25 cellular contexts compared by ENCODE assay signal in the genomic region with DNA sequence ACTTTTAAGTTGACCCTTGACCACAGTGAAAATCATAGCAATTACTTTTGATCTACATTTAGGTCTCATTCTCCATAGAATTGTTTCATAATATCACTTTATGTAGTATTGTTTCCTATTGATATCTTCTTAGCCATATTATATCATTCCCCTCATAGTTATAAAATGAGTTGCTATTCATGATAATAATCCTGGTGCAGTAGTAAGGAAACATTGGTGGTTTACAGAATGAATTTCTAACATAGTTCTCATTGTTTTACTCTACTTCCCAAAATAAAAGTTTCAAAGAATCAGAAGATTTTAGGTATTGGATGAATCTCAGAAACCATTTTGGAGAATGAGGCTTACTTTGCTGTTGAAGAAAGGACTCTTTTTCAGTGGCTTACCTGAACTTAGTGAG.
"Had no signal": no experiment of that assay in that cellular context is flagged by ENCODE, and none has a peak within 500 bp of the region (broad histone marks: within the 10 kb centered on the region; RNA-seq: fewer than 3 reads in every experiment).

No MANE protein-coding gene starts in this region.

- H3K4me2 ChIP-seq: hepatocyte, neural progenitor cell had no signal

- H2AFZ ChIP-seq: hepatocyte, neural progenitor cell, parathyroid adenoma had no signal

- H3K27me3 ChIP-seq: colonic mucosa, esophagus squamous epithelium, foreskin keratinocyte, hepatocyte, neural progenitor cell, right lobe of liver, spleen, testis, tibial nerve had no signal

- H3K79me2 ChIP-seq: hepatocyte had no signal

- H3K9ac ChIP-seq: neural progenitor cell, parathyroid adenoma had no signal

- H3K27ac ChIP-seq: colonic mucosa, esophagus squamous epithelium, foreskin keratinocyte, hepatocyte, neural progenitor cell, parathyroid adenoma, prostate gland, right lobe of liver, spleen, testis, tibial nerve had no signal

- H3K4me3 ChIP-seq: colonic mucosa, esophagus squamous epithelium, hepatocyte, lung, neural progenitor cell, prostate gland, right lobe of liver, spleen, testis, tibial nerve had no signal

- ATAC-seq: foreskin keratinocyte; left colon; left ventricle myocardium superior; natural killer cell treated with Interleukin-12 subunit alpha and Interleukin-12 subunit beta and Interleukin-15 and Interleukin-18, amount 100 ng/mL, for 72 hours; right lobe of liver; stimulated activated naive B cell treated with anti-CD40 and anti-IgM and Interleukin-4, amounts not matched to agents 10 μg/mL and 1 μg/mL and 100 μg/mL, for 72 hours; stimulated activated naive CD8-positive, alpha-beta T cell treated with anti-CD3 and anti-CD28 coated beads, Interleukin-15, amount 100 ng/mL, for 72 hours had no signal

- H3K36me3 ChIP-seq: colonic mucosa, esophagus squamous epithelium, neural progenitor cell, prostate gland, right lobe of liver, spleen, tibial nerve had no signal

- H3K4me1 ChIP-seq: colonic mucosa, esophagus squamous epithelium, foreskin keratinocyte, parathyroid adenoma, prostate gland, right lobe of liver, spleen, testis, tibial nerve had no signal

- DNase-seq: colonic mucosa; dermis blood vessel endothelial cell; esophagus squamous epithelium; foreskin keratinocyte; left colon; left ventricle myocardium superior; mesenchymal stem cell; midbrain; nucleus accumbens; retina; right lobe of liver; spleen; stimulated activated CD4-positive, alpha-beta T cell treated with anti-CD3 and anti-CD28 coated beads, Interleukin-15, amount 100 ng/mL, for 24 hours; stimulated activated CD4-positive, alpha-beta T cell treated with anti-CD3 and anti-CD28 coated beads, Interleukin-1b, Interleukin-23, amount 100 ng/mL, for 48 hours; stimulated activated CD4-positive, alpha-beta T cell treated with anti-CD3 and anti-CD28 coated beads, Interleukin-4, amount 100 ng/mL, for 4 hours; stimulated activated naive B cell treated with anti-CD40 and anti-IgM and Interleukin-4, amounts not matched to agents 10 μg/mL and 1 μg/mL and 100 μg/mL, for 72 hours; stimulated activated naive CD8-positive, alpha-beta T cell treated with anti-CD3 and anti-CD28 coated beads, Interleukin-15, amount 100 ng/mL, for 72 hours; testis had no signal

- H3K9me3 ChIP-seq: colonic mucosa, esophagus squamous epithelium, prostate gland, right lobe of liver, spleen, testis, tibial nerve had no signal
